ENCODE assay signal across 2 cellular contexts in genomic region chr1:40917995-40918711, GRCh38.
TF ChIP-seq lines count a peak whose summit lies in the region.

No MANE protein-coding gene starts in this region.

TF ChIP-seq in K562, 482 proteins besides CTCF, POLR2A, EP300 and RAD21:
- TF ChIP-seq ATF3 (IDR thresholded peaks at IDR 0.05), result peak; percentile 50; the same call in 1 of the 2 replicates
- no peak for TF ChIP-seq ATF3 (CRISPR knock-in tag; conservative IDR thresholded peaks at IDR 0.05)
- peak; percentile 59 for TF ChIP-seq ATF7 (IDR thresholded peaks at IDR 0.05)
- no peak for TF ChIP-seq PHF21A (IDR thresholded peaks at IDR 0.05; ENCODE audit: borderline replicate concordance, low read depth)
- 0 out of 2 replicates have a peak, but pooled peaks have one; percentile 13 for TF ChIP-seq JUND (IDR thresholded peaks at IDR 0.05; ENCODE audit: borderline replicate concordance, low read depth, low read length)
- no peak for TF ChIP-seq JUND (tag; IDR thresholded peaks at IDR 0.05; ENCODE audit: borderline replicate concordance, low read depth, low read length)
TF ChIP-seq in K562: peak in this region for 3.

TF ChIP-seq in SK-N-SH, 30 proteins besides CTCF, POLR2A, EP300 and RAD21:
- no peak for TF ChIP-seq MEF2A (IDR thresholded peaks at IDR 0.05; ENCODE audit: borderline replicate concordance, low read depth)
- TF ChIP-seq RXRA (IDR thresholded peaks at IDR 0.05; ENCODE audit: borderline replicate concordance, low read depth), result no peak
- TF ChIP-seq PBX3 (IDR thresholded peaks at IDR 0.05), result no peak
- no peak for TF ChIP-seq FOXM1 (IDR thresholded peaks at IDR 0.05; ENCODE audit: low read depth)
- no peak for TF ChIP-seq CHD2 (IDR thresholded peaks at IDR 0.05; ENCODE audit: low read length, partially characterized antibody)
- no peak for TF ChIP-seq POLR2AphosphoS5 (IDR thresholded peaks at IDR 0.05; ENCODE audit: low read depth, low read length)
- no peak for TF ChIP-seq REST (IDR thresholded peaks at IDR 0.05; ENCODE audit: low read depth, low read length)
- no peak for TF ChIP-seq TAF1 (IDR thresholded peaks at IDR 0.05; ENCODE audit: borderline replicate concordance, low read depth, low read length)
- TF ChIP-seq SIN3A (IDR thresholded peaks at IDR 0.05; ENCODE audit: borderline replicate concordance, low read depth, low read length), result no peak
- TF ChIP-seq TEAD4 (IDR thresholded peaks at IDR 0.05; ENCODE audit: borderline replicate concordance, insufficient read depth), result no peak
